9 cellular contexts compared by ENCODE assay signal in the genomic region with DNA sequence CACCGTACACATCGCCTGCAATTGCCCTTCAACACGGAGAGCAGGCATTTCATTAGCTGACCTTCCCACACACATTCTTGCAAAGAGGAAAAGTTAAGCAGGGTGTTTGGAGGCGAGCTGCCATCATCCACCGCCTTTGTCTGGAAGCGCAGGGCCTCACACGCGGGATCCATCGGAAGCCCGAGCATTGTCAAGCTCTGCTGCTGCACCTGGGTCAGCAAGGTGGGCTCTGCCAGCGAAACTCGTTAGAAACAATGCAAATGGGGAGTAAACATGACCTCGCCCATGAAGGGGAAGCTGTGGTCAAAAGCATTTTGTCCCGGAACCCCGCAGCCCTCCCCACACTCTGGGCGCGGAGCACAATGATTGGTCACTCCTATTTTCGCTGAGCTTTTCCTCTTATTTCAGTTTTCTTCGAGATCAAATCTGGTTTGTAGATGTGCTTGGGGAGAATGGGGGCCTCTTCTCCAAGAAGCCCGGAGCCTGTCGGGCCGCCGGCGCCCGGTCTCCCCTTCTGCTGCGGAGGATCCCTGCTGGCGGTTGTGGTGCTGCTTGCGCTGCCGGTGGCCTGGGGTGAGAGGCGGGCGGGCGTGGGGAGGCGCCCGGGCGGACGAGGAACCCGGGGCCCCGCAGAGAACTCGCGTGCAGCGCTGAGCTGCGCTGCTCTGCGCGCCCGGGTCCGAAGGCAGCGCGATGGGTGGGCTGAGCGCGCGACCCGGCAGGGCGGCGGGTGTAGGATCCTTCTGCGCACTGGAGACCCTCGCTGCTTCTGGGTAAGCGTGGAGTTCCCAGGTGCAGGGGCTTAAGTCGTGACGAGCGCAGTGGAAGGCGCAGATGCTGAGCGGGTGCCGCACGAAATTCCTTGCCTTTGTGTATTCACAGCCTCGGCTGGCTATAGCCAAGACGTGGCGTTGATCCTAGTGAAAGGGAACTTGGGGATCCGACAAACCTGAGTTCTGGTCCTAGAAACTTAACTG. TPM values are rescaled to one million over a fixed set of nuclear protein-coding genes. Genes with fewer than 3 reads are reported as not detected.
DNase-seq lines count a peak whose midpoint lies in the region; ATAC-seq and TF ChIP-seq lines count a peak whose summit lies in the region.
"Had no signal": no experiment of that assay in that cellular context is flagged by ENCODE, and none has a peak within 500 bp of the region (broad histone marks: within the 10 kb centered on the region; RNA-seq: fewer than 3 reads in every experiment).

A gene (plus strand): TSS at position 342 of the 977 bp plus-strand sequence. CDS start 111 bp downstream, at position 453.

- H2AFZ ChIP-seq in neural cell (ENCODE audit: low read depth, low read length), result no peak within 1 kb of the TSS

- H3K4me2 ChIP-seq in neural cell (ENCODE audit: low read length), result peak within 1 kb of the TSS; percentile 40

- no peaks in the 10 kb centered on the region for H3K79me2 ChIP-seq in neural cell (replicated peaks; ENCODE audit: insufficient read depth, low read length)

- POLR2A ChIA-PET in MCF 10A (lab: Yijun Ruan, JAX), result interaction anchor here (0.7 kb wide), 1 partner anchor 8 kb away, joined by 3 read pairs; no protein-coding TSS in a partner anchor

- H3K27ac Mint-ChIP-seq in MCF 10A (ENCODE audit: low read depth, unreplicated experiment), result no peak within 1 kb of the TSS
- H3K27ac Mint-ChIP-seq: activated naive CD4-positive, alpha-beta T cell treated with anti-CD3 and anti-CD28 coated beads, Interleukin-2, amount 50 U/mL, for 72 hours had no signal

- no peak within 1 kb of the TSS for H3K27ac ChIP-seq in breast epithelium
- H3K27ac ChIP-seq in esophagus (ENCODE audit: low read depth in 2 of 2, low read length in 1 of 2), result no peak within 1 kb of the TSS
- H3K27ac ChIP-seq in neural cell (ENCODE audit: low read length), result no peak within 1 kb of the TSS
- peak within 1 kb of the TSS; percentile 74 to 90 (median 78) for H3K27ac ChIP-seq in upper lobe of left lung

- peak within 1 kb of the TSS; percentile 41 to 59 (median 50) for H3K4me3 ChIP-seq in breast epithelium
- H3K4me3 ChIP-seq in esophagus (ENCODE audit: low read depth in 1 of 2, low read length in 2 of 2), result peak within 1 kb of the TSS; percentile 4 to 20
- H3K4me3 ChIP-seq in neural cell (ENCODE audit: low read length), result peak within 1 kb of the TSS; percentile 69
- H3K4me3 ChIP-seq in upper lobe of left lung, result peak within 1 kb of the TSS in 3 of 4 donors; percentile 42 to 53 (median 51)

- TF ChIP-seq CTCF in breast epithelium (IDR thresholded peaks at IDR 0.05) (no peak), MCF 10A (IDR thresholded peaks at IDR 0.05; ENCODE audit: unreplicated experiment) (no peak), neural cell (IDR thresholded peaks at IDR 0.05; ENCODE audit: poor library complexity, severe bottlenecking) (no peak), upper lobe of left lung (IDR thresholded peaks at IDR 0.05) (no peak)

- DNase-seq in breast epithelium (ENCODE audit: low spot score in 2 of 2) (no peak), MCF 10A (ENCODE audit: unreplicated experiment) (no peak), upper lobe of left lung (peak; percentile 55 to 91), NCI-H226 (no peak)
- peak; percentile 8 to 13 for DNase-seq in activated CD4-positive, alpha-beta T cell treated with anti-CD3 and anti-CD28 coated beads, Interleukin-2, amount 50 U/mL, for 4 hours

- H3F3A ChIP-seq in neural cell (ENCODE audit: insufficient read depth, low read length, poor library complexity, severe bottlenecking), result no peaks in the 10 kb centered on the region

- no peaks in the 10 kb centered on the region for H3K9me2 ChIP-seq in neural cell (ENCODE audit: insufficient read depth, low read length)

- no peaks in the 10 kb centered on the region for H3K4me1 Mint-ChIP-seq in MCF 10A (ENCODE audit: insufficient read depth, unreplicated experiment)

- H3K36me3 Mint-ChIP-seq in MCF 10A (ENCODE audit: insufficient read depth, unreplicated experiment), result no peaks in the 10 kb centered on the region

- peak within 1 kb of the TSS; percentile 56 for H3K9ac ChIP-seq in neural cell (ENCODE audit: low read length)

- H3K9me3 ChIP-seq in breast epithelium (no peaks in the 10 kb centered on the region), esophagus (ENCODE audit: control insufficient read depth in 2 of 2, insufficient read depth in 1 of 2, low read depth in 1 of 2, low read length in 1 of 2) (no peaks in the 10 kb centered on the region), neural cell (ENCODE audit: low read length) (no peaks in the 10 kb centered on the region), upper lobe of left lung (no peaks in the 10 kb centered on the region)

- H3K9me3 Mint-ChIP-seq in MCF 10A (ENCODE audit: unreplicated experiment), result no peaks in the 10 kb centered on the region
- H3K9me3 Mint-ChIP-seq: activated naive CD4-positive, alpha-beta T cell treated with anti-CD3 and anti-CD28 coated beads, Interleukin-2, amount 50 U/mL, for 72 hours had no signal

- no peaks in the 10 kb centered on the region for H3K36me3 ChIP-seq in breast epithelium
- H3K36me3 ChIP-seq in esophagus (ENCODE audit: control insufficient read depth in 2 of 2, insufficient read depth in 2 of 2, low read length in 1 of 2), result no peaks in the 10 kb centered on the region
- no peaks in the 10 kb centered on the region for H3K36me3 ChIP-seq in neural cell (ENCODE audit: insufficient read depth, low read length)
- H3K36me3 ChIP-seq in upper lobe of left lung, result no peaks in the 10 kb centered on the region

- no TSS peak for BruUV-seq in MCF 10A (replicated peaks; lab: Mats Ljungman, UMichigan)

- TF ChIP-seq POLR2A in breast epithelium (IDR thresholded peaks at IDR 0.05) (no peak), upper lobe of left lung (IDR thresholded peaks at IDR 0.05) (peak in 1 of 4 donors; percentile 55)

- WGBS in esophagus, 2 donors, result 5 to 7% methylated on average over 66 to 68 of the region's 68 CpGs
- WGBS in upper lobe of left lung, 2 donors, result 6 to 7% methylated on average over 25 to 49 of the region's 68 CpGs

- ATAC-seq in HG03571 (IDR thresholded peaks at IDR 0.05; ENCODE audit: unreplicated experiment) (peak; percentile 49), upper lobe of left lung (ENCODE audit: low FRiP score in 2 of 2) (peak; percentile 73 to 86)

- H3K27me3 Mint-ChIP-seq in MCF 10A (ENCODE audit: insufficient read depth, unreplicated experiment), result peaks cover 33% of the 10 kb centered on the region

- CTCF ChIA-PET in MCF 10A (lab: Yijun Ruan, JAX), result interaction anchor here (0.7 to 1.7 kb wide), 8 partner anchors 34 to 446 kb away, joined by 3 to 6 read pairs (median 4); no protein-coding TSS in a partner anchor

- no peak within 1 kb of the TSS for H3K4me3 Mint-ChIP-seq in MCF 10A (ENCODE audit: unreplicated experiment)

- TF ChIP-seq EP300 in neural cell (conservative IDR thresholded peaks at IDR 0.05; ENCODE audit: poor library complexity, severe bottlenecking) (no peak), upper lobe of left lung (IDR thresholded peaks at IDR 0.05) (no peak)

- H3K4me1 ChIP-seq in breast epithelium (no peaks in the 10 kb centered on the region), esophagus (ENCODE audit: control insufficient read depth in 2 of 2, insufficient read depth in 2 of 2, low read length in 1 of 2) (peaks cover 0 to 4% of the 10 kb centered on the region in 2 donors), upper lobe of left lung (peaks cover 5 to 13% (median 8%) of the 10 kb centered on the region in 4 donors)

- no peak for TF ChIP-seq RAD21 in neural cell (conservative IDR thresholded peaks at IDR 0.05)

- intact Hi-C loops in breast epithelium (cut with DNase I; ENCODE audit: low total_unique reads), result no loop called here
- intact Hi-C loops in MCF 10A (cut with micrococcal nuclease), result loop anchor here (5.0 kb wide), 2 partner anchors 174 to 176 kb away; a partner anchor contains a TSS

- H3K27me3 ChIP-seq in breast epithelium (peaks cover 0 to 21% of the 10 kb centered on the region in 2 donors), esophagus (ENCODE audit: control insufficient read depth in 1 of 2, insufficient read depth in 2 of 2, low read length in 2 of 2) (peaks cover 0 to 7% of the 10 kb centered on the region in 2 donors), neural cell (ENCODE audit: insufficient read depth, low read depth, low read length) (peaks cover 38% of the 10 kb centered on the region), upper lobe of left lung (peaks cover 0 to 7% (median 3%) of the 10 kb centered on the region in 4 donors)

- H4K20me1 ChIP-seq in neural cell (ENCODE audit: insufficient read depth), result no peaks in the 10 kb centered on the region

TF ChIP-seq in neural cell, 6 proteins besides CTCF, POLR2A, EP300 and RAD21 (continues in another document):
- TF ChIP-seq EZH2 (IDR thresholded peaks at IDR 0.05; ENCODE audit: borderline replicate concordance, insufficient read depth, low read length, poor library complexity, severe bottlenecking) (no peak), SMC3 (conservative IDR thresholded peaks at IDR 0.05; ENCODE audit: poor library complexity) (no peak), TAF1 (IDR thresholded peaks at IDR 0.05; ENCODE audit: low read depth) (no peak), MXI1 (conservative IDR thresholded peaks at IDR 0.05; ENCODE audit: poor library complexity, severe bottlenecking) (peak; percentile 11)

RNA-seq across cellular contexts. Expression of the gene that starts here (rescaled TPM):
- 10 to 100 TPM in 1 of 3 donors, 1 to 10 TPM in 2; 2.0 to 14.7 (median 3.7) TPM for total RNA-seq in breast epithelium
- total RNA-seq in MCF 10A (2022), result not detected in 2 replicates
- polyA plus RNA-seq in esophagus, result under 1 TPM; 0.06 to 0.12 TPM
- not detected in 2 replicates for polyA plus RNA-seq in neural cell
- 0.46 TPM in 1 of 2 replicates, not detected in the other for polyA minus RNA-seq in neural cell
- 10 to 100 TPM in 3 of 6 donors, 1 to 10 TPM in 3; 5.1 to 19.3 (median 11.4) TPM for total RNA-seq in upper lobe of left lung

Comparison
In these comparisons a context has a peak if more than half of its experiments do, and no peak if none do; other contexts are left out.
1. DNase-seq: peak in activated CD4-positive, alpha-beta T cell treated with anti-CD3 and anti-CD28 coated beads, Interleukin-2, amount 50 U/mL, for 4 hours (2 of 2) and upper lobe of left lung (2 of 2); none in breast epithelium (0 of 2), MCF 10A (single experiment) and NCI-H226 (single experiment).
2. H3K27ac ChIP-seq: peak in upper lobe of left lung (4 of 4); none in breast epithelium (0 of 2), esophagus (0 of 2) and neural cell (single experiment).
3. H3K4me3 ChIP-seq: peak in every context shown above with its lines; median percentile 69 in neural cell; 51 in upper lobe of left lung; 50 in breast epithelium; 12 in esophagus.